In genomic region chr11:126398721-126399120, GRCh38 we compare ENCODE assay signal across 21 cellular contexts.
"Had no signal": no experiment of that assay in that cellular context is flagged by ENCODE, and none has a peak within 500 bp of the region (broad histone marks: within the 10 kb centered on the region; RNA-seq: fewer than 3 reads in every experiment).

No MANE protein-coding gene starts in this region.

- DNase-seq: IMR-90, Karpas-422, KG1, MG63, NCI-H1092 treated with DMSO at 0.1 percent for 48 hours, NCI-H1436, NCI-H187, NCI-H2029, NCI-H2081 treated with DMSO at 0.1 percent for 48 hours, NCI-H2171, NCI-H226, NCI-H446, NCI-H510A, NCI-H524 treated with DMSO at 0.1 percent for 48 hours, NCI-H69, NCI-H774, PC-3, SHP77, SK-N-SH had no signal

- ATAC-seq: HepG2, Panc1, PC-3 had no signal
